In genomic region chr2:44767691-44768090, GRCh38 we compare ENCODE assay signal across 24 cellular contexts.
DNase-seq lines count a peak whose midpoint lies in the region; ATAC-seq and TF ChIP-seq lines count a peak whose summit lies in the region.
"Had no signal": no experiment of that assay in that cellular context is flagged by ENCODE, and none has a peak within 500 bp of the region (broad histone marks: within the 10 kb centered on the region; RNA-seq: fewer than 3 reads in every experiment).

No MANE protein-coding gene starts in this region.

- H3K9me3 ChIP-seq in iPS-15b (ENCODE audit: control insufficient read depth, insufficient read depth, low read length) = no peaks in the 10 kb centered on the region
- H3K9me3 ChIP-seq: BE2C, SJSA1 had no signal

- ATAC-seq in WTC11 (peak; percentile 11; the same call in 1 of the 2 replicates), natural killer cell (no peak), HG03432 (IDR thresholded peaks at IDR 0.05; ENCODE audit: unreplicated experiment) (no peak)
- ATAC-seq: HepG2 had no signal

- no peak overlapping the region for H3K9ac ChIP-seq in iPS-15b (ENCODE audit: low read depth, low read length)

- H3K27ac Mint-ChIP-seq in WTC11 = no peak overlapping the region
- H3K27ac Mint-ChIP-seq in natural killer cell = no peak overlapping the region

- H3K27me3 Mint-ChIP-seq in WTC11 (ENCODE audit: low read depth) = peaks cover 28% of the 10 kb centered on the region
- peaks cover 21 to 46% of the 10 kb centered on the region in 2 donors for H3K27me3 Mint-ChIP-seq in natural killer cell (ENCODE audit: low read depth in 2 of 2)

- CTCF ChIA-PET in WTC11 (lab: Charles Lee) = interaction anchor here (1.0 to 3.2 kb wide), 5 partner anchors 22 to 304 kb away, joined by 3 to 16 read pairs (median 4); no protein-coding TSS in a partner anchor

- peaks cover 49% of the 10 kb centered on the region for H3K27me3 ChIP-seq in iPS-15b (ENCODE audit: control insufficient read depth, insufficient read depth, low read length)
- H3K27me3 ChIP-seq: BE2C had no signal

- no peaks in the 10 kb centered on the region for H3K36me3 Mint-ChIP-seq in WTC11
- peaks cover 10% of the 10 kb centered on the region for H3K36me3 Mint-ChIP-seq in natural killer cell

- H3K9me3 Mint-ChIP-seq in WTC11 (no peaks in the 10 kb centered on the region), natural killer cell (no peaks in the 10 kb centered on the region)

- no peak for TF ChIP-seq CTCF in WTC11 (IDR thresholded peaks at IDR 0.05)
- TF ChIP-seq CTCF in natural killer cell (IDR thresholded peaks at IDR 0.05) = no peak

- intact Hi-C loops in natural killer cell (cut with micrococcal nuclease) = no loop called here

- no peaks in the 10 kb centered on the region for H3K36me3 ChIP-seq in iPS-15b (ENCODE audit: control insufficient read depth, insufficient read depth, low read length)
- H3K36me3 ChIP-seq: BE2C, SJSA1 had no signal

- H3K4me3 ChIP-seq in iPS-15b (ENCODE audit: low read depth, low read length) = peak overlapping the region; percentile 20
- H3K4me3 ChIP-seq: SJSA1 had no signal

- DNase-seq in NCI-H1092 treated with DMSO at 0.1 percent for 48 hours (lab: John Stamatoyannopoulos, UW) (peak; percentile 7), NCI-H1092 (lab: John Stamatoyannopoulos, UW) (no peak), WTC11 (ENCODE audit: low spot score) (no peak), retina (peak; percentile 47), natural killer cell (no peak), cerebellum (ENCODE audit: low spot score) (no peak)
- DNase-seq: BE2C, DMS153, DND-41, Karpas-422, NCI-H1105 treated with DMSO at 0.1 percent for 48 hours, NCI-H146, NCI-H2029, NCI-H2171, NCI-H345, NCI-H510A treated with DMSO at 0.1 percent for 48 hours, NCI-H748 treated with DMSO at 0.1 percent for 48 hours, Right ventricle myocardium superior, RPMI8226 had no signal

- H3K4me1 Mint-ChIP-seq in WTC11 (peaks cover 50% of the 10 kb centered on the region), natural killer cell (no peaks in the 10 kb centered on the region)
- H3K4me1 Mint-ChIP-seq: CD14-positive monocyte had no signal

- H3K4me1 ChIP-seq in iPS-15b (ENCODE audit: control insufficient read depth, insufficient read depth, low read length) = peaks cover 14% of the 10 kb centered on the region

- no peak overlapping the region; the same call in 1 of the 2 replicates for H3K4me3 Mint-ChIP-seq in WTC11
- no peak overlapping the region for H3K4me3 Mint-ChIP-seq in natural killer cell

- POLR2A ChIA-PET in WTC11 (lab: Charles Lee) = interaction anchor here (0.7 to 1.1 kb wide), 2 partner anchors 22 to 39 kb away, joined by 3 to 6 read pairs; no protein-coding TSS in a partner anchor

TF ChIP-seq in WTC11, 78 proteins besides CTCF, POLR2A, EP300 and RAD21:
- TF ChIP-seq SOX15 (CRISPR knock-in tag; IDR thresholded peaks at IDR 0.05) (no peak), MAX (CRISPR knock-in tag; IDR thresholded peaks at IDR 0.05) (no peak), PRRX2 (CRISPR knock-in tag; IDR thresholded peaks at IDR 0.05) (no peak), PRDM15 (CRISPR knock-in tag; IDR thresholded peaks at IDR 0.05) (no peak), NFYB (CRISPR knock-in tag; conservative IDR thresholded peaks at IDR 0.05; ENCODE audit: low read depth) (no peak)
TF ChIP-seq in WTC11: peak in this region for 0.

Comparison
In these comparisons a context has a peak if more than half of its experiments do, and no peak if none do; other contexts are left out.
1. DNase-seq: peak in NCI-H1092 treated with DMSO at 0.1 percent for 48 hours (single experiment) and retina (single experiment); none in NCI-H1092 (single experiment), WTC11 (single experiment), natural killer cell (single experiment) and cerebellum (single experiment).